8 cellular contexts compared by ENCODE assay signal in the genomic region with DNA sequence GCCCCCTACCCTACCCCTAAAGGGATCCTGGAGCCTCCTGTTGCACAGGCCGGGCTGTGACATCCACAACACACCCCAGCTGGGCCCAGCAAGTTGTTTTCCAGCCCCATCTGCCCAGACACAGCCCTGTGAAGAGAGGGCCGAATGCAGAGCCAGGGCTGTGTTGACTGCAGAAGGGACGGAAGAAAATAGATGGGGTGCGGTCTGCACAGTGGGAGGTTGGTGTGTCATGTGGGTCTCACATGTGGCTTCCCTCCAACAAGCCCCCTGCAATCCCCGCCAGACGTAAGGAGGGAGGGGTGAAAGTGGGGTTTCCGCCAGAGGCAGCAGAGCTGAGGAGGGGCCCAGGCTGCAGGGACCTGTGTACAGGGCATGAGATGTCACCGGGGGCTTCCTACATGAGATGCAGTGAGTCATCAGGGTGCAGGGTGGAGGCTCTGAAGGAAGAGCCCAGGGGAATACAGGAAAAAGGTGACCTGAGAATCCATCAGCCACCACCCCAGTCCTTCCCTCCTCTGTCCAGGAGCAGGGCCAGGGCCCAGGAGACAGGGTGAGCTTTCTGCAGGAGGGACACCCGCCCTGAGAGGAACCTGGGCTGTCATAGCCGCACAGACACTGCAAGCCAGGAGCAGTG.
DNase-seq lines count a peak whose midpoint lies in the region; ATAC-seq and TF ChIP-seq lines count a peak whose summit lies in the region.
"Not testable (repeated sequence)": the region's sequence is repeated elsewhere in the genome, so short reads cannot be mapped to it uniquely, and the experiment has no call there.

No MANE protein-coding gene starts in this region.

- H2AFZ ChIP-seq in neural progenitor cell (replicated peaks) = not testable (repeated sequence)

- H3K36me3 Mint-ChIP-seq in T-cell; neural progenitor cell; stimulated activated memory B cell treated with anti-CD40 and anti-IgM and Interleukin-4, amounts not matched to agents 10 μg/mL and 1 μg/mL and 100 μg/mL, for 72 hours: not testable (repeated sequence)

- not testable (repeated sequence) for H3K4me3 Mint-ChIP-seq in T-cell; stimulated activated memory B cell treated with anti-CD40 and anti-IgM and Interleukin-4, amounts not matched to agents 10 μg/mL and 1 μg/mL and 100 μg/mL, for 72 hours
- peak overlapping the region; percentile 27 for H3K4me3 Mint-ChIP-seq in neural progenitor cell

- CTCF ChIA-PET in Panc1 (lab: Charles Lee); T-cell (lab: Charles Lee): not testable (repeated sequence)

- H3K79me2 ChIP-seq in neural progenitor cell (ENCODE audit: low read depth) = not testable (repeated sequence)

- not testable (repeated sequence) for H3F3A ChIP-seq in neural progenitor cell (ENCODE audit: low read depth)

- H3K9me3 Mint-ChIP-seq in T-cell; neural progenitor cell; stimulated activated memory B cell treated with anti-CD40 and anti-IgM and Interleukin-4, amounts not matched to agents 10 μg/mL and 1 μg/mL and 100 μg/mL, for 72 hours: not testable (repeated sequence)

- not testable (repeated sequence) for H4K20me1 ChIP-seq in neural progenitor cell (ENCODE audit: low read depth)

- DNase-seq in A172 (ENCODE audit: low spot score) (peak; percentile 18), DMS 273 treated with DMSO at 0.1 percent for 48 hours (lab: John Stamatoyannopoulos, UW) (peak; percentile 38), NCI-H2171 (lab: John Stamatoyannopoulos, UW) (peak; percentile 56)
- DNase-seq in Panc1 (ENCODE audit: low read depth, low spot score); T-cell; neural progenitor cell (ENCODE audit: low spot score): not testable (repeated sequence)

- not testable (repeated sequence) for H3K9me3 ChIP-seq in Panc1 (ENCODE audit: control insufficient read depth, insufficient read depth, low read depth, low read length); neural progenitor cell (ENCODE audit: low read depth)

- not testable (repeated sequence) for H3K27me3 ChIP-seq in Panc1 (ENCODE audit: control insufficient read depth, insufficient read depth, low read length); neural progenitor cell

- BruUV-seq in Panc1 (replicated peaks; lab: Mats Ljungman, UMichigan) = not testable (repeated sequence)

- not testable (repeated sequence) for H3K4me2 ChIP-seq in neural progenitor cell

- not testable (repeated sequence) for H3K4me1 Mint-ChIP-seq in T-cell
- peaks cover 42% of the 10 kb centered on the region for H3K4me1 Mint-ChIP-seq in neural progenitor cell
- peaks cover 11% of the 10 kb centered on the region for H3K4me1 Mint-ChIP-seq in stimulated activated memory B cell treated with anti-CD40 and anti-IgM and Interleukin-4, amounts not matched to agents 10 μg/mL and 1 μg/mL and 100 μg/mL, for 72 hours

- not testable (repeated sequence) for H3K36me3 ChIP-seq in Panc1 (ENCODE audit: control insufficient read depth, insufficient read depth, low read length); neural progenitor cell

- not testable (repeated sequence) for H3K4me3 ChIP-seq in Panc1 (ENCODE audit: low read depth in 2 of 2, low read length in 2 of 2); neural progenitor cell

- not testable (repeated sequence) for H3K4me1 ChIP-seq in Panc1 (ENCODE audit: control insufficient read depth, insufficient read depth, low read length); neural progenitor cell

- intact Hi-C loops in Panc1 (cut with micrococcal nuclease; ENCODE audit: unreplicated experiment) = not testable (repeated sequence)

- in situ Hi-C loops in Panc1 (cut with HindIII; ENCODE audit: low pct_unique_long_range_greater_than_20kb, low sequenced_read_pairs) = not testable (repeated sequence)

- H3K27ac ChIP-seq in Panc1 (ENCODE audit: low read length); neural progenitor cell: not testable (repeated sequence)

- ATAC-seq in Panc1 = peak; percentile 37; the same call in 1 of the 2 replicates
- ATAC-seq in T-cell (replicated peaks in 1 of 4) = peak; percentile 22 to 46 (median 28)
- ATAC-seq in esophagus mucosa = peak; percentile 33
- peak; percentile 42 for ATAC-seq in stimulated activated memory B cell treated with anti-CD40 and anti-IgM and Interleukin-4, amounts not matched to agents 10 μg/mL and 1 μg/mL and 100 μg/mL, for 72 hours

- TF ChIP-seq CTCF in Panc1 (IDR thresholded peaks at IDR 0.05); neural progenitor cell (IDR thresholded peaks at IDR 0.05): not testable (repeated sequence)

- not testable (repeated sequence) for H3K9ac ChIP-seq in neural progenitor cell

- H3K27me3 Mint-ChIP-seq in T-cell (peaks cover 20 to 21% of the 10 kb centered on the region in 2 donors), neural progenitor cell (ENCODE audit: insufficient read depth, low read depth) (peaks cover 26% of the 10 kb centered on the region)
- H3K27me3 Mint-ChIP-seq in stimulated activated memory B cell treated with anti-CD40 and anti-IgM and Interleukin-4, amounts not matched to agents 10 μg/mL and 1 μg/mL and 100 μg/mL, for 72 hours = peaks cover 35% of the 10 kb centered on the region

- not testable (repeated sequence) for H3K27ac Mint-ChIP-seq in T-cell; neural progenitor cell; stimulated activated memory B cell treated with anti-CD40 and anti-IgM and Interleukin-4, amounts not matched to agents 10 μg/mL and 1 μg/mL and 100 μg/mL, for 72 hours

- POLR2A ChIA-PET in Panc1 (lab: Charles Lee); T-cell (lab: Charles Lee): not testable (repeated sequence)
